8 cellular contexts compared by ENCODE assay signal in genomic region chr16:1019234-1019933, GRCh38. TPM values are rescaled to one million over a fixed set of nuclear protein-coding genes. Genes with fewer than 3 reads are reported as not detected.
DNase-seq lines count a peak whose midpoint lies in the region; ATAC-seq and TF ChIP-seq lines count a peak whose summit lies in the region.

No MANE protein-coding gene starts in this region.

- H3K27ac Mint-ChIP-seq in activated T-helper 17 cell treated with anti-CD3 and anti-CD28 coated beads, Interleukin-2, amount 50 U/mL, for 72 hours: no peak overlapping the region

- intact Hi-C loops in prostate gland (cut with DNase I): no loop called here

- H3K36me3 Mint-ChIP-seq in activated T-helper 17 cell treated with anti-CD3 and anti-CD28 coated beads, Interleukin-2, amount 50 U/mL, for 72 hours (ENCODE audit: low read depth): no peaks in the 10 kb centered on the region

- TF ChIP-seq CTCF in prostate gland (IDR thresholded peaks at IDR 0.05): no peak

- H3K27me3 Mint-ChIP-seq in activated T-helper 17 cell treated with anti-CD3 and anti-CD28 coated beads, Interleukin-2, amount 50 U/mL, for 72 hours: no peaks in the 10 kb centered on the region

- H3K4me1 ChIP-seq in prostate gland (replicated peaks): peaks cover 5% of the 10 kb centered on the region

- DNase-seq in AG08395 (ENCODE audit: low spot score) (peak; percentile 89), NCI-H2227 treated with DMSO at 0.1 percent for 48 hours (lab: John Stamatoyannopoulos, UW) (peak; percentile 6), epidermal melanocyte (ENCODE audit: insufficient read length, low spot score) (peak; percentile 90), myocyte (ENCODE audit: low read depth) (peak; percentile 91), prostate gland (ENCODE audit: low spot score) (no peak), 8988T (no peak), OCI-M1 (lab: John Stamatoyannopoulos, UW) (no peak)

- H3K9me3 ChIP-seq in prostate gland: no peaks in the 10 kb centered on the region

- H3K4me3 Mint-ChIP-seq in activated T-helper 17 cell treated with anti-CD3 and anti-CD28 coated beads, Interleukin-2, amount 50 U/mL, for 72 hours: no peak overlapping the region

- no peaks in the 10 kb centered on the region for H3K36me3 ChIP-seq in prostate gland

- TF ChIP-seq POLR2A in prostate gland (IDR thresholded peaks at IDR 0.05): no peak

- peaks cover 22% of the 10 kb centered on the region for H3K27me3 ChIP-seq in prostate gland (replicated peaks; ENCODE audit: insufficient read depth)

- H3K4me1 Mint-ChIP-seq in activated T-helper 17 cell treated with anti-CD3 and anti-CD28 coated beads, Interleukin-2, amount 50 U/mL, for 72 hours: no peaks in the 10 kb centered on the region

- H3K27ac ChIP-seq in prostate gland: no peak overlapping the region

- no peaks in the 10 kb centered on the region for H3K9me3 Mint-ChIP-seq in activated T-helper 17 cell treated with anti-CD3 and anti-CD28 coated beads, Interleukin-2, amount 50 U/mL, for 72 hours

- peak overlapping the region in 1 of 2 donors; percentile 10 for H3K4me3 ChIP-seq in prostate gland

- WGBS in prostate gland: 43% methylated on average over 51 of the region's 58 CpGs

- ATAC-seq in activated T-helper 17 cell treated with anti-CD3 and anti-CD28 coated beads, Interleukin-2, amount 50 U/mL, for 72 hours (replicated peaks): no peak

RNA-seq across cellular contexts. Expression of gene SOX8, which starts 37.8 kb away (rescaled TPM):
- 53.9 and 116 TPM in 2 replicates for total RNA-seq in myocyte
- 18.8 TPM for polyA plus RNA-seq in myocyte (2012)
- total RNA-seq in prostate gland: 10 to 100 TPM in 1 of 2 donors, under 1 TPM in 1; 0.59 to 11.9 TPM
- 1 to 10 TPM in 1 of 2 donors, under 1 TPM in 1; 0.35 to 3.8 TPM for total RNA-seq in activated T-helper 17 cell treated with anti-CD3 and anti-CD28 coated beads, Interleukin-2, amount 50 U/mL, for 72 hours

RNA-seq across cellular contexts. Expression of gene LMF1, which starts 48.6 kb away (rescaled TPM):
- 67.9 and 74.3 TPM in 2 replicates for total RNA-seq in myocyte
- 39.2 TPM for polyA plus RNA-seq in myocyte (2012)
- total RNA-seq in prostate gland: 10 to 100 TPM; 86.1 to 87.5 TPM
- 10 to 100 TPM; 12.3 to 17.8 TPM for total RNA-seq in activated T-helper 17 cell treated with anti-CD3 and anti-CD28 coated beads, Interleukin-2, amount 50 U/mL, for 72 hours

RNA-seq across cellular contexts. Expression of gene SSTR5, which starts 53.2 kb away (rescaled TPM):
- total RNA-seq in myocyte: 0.29 and 1.6 TPM in 2 replicates
- polyA plus RNA-seq in myocyte (2012): 0.74 TPM
- total RNA-seq in prostate gland: 1 to 10 TPM; 1.1 to 1.8 TPM
- total RNA-seq in activated T-helper 17 cell treated with anti-CD3 and anti-CD28 coated beads, Interleukin-2, amount 50 U/mL, for 72 hours: not detected

Comparison
In these comparisons a context has a peak if more than half of its experiments do, and no peak if none do; other contexts are left out.
1. DNase-seq: peak in AG08395 (single experiment), NCI-H2227 treated with DMSO at 0.1 percent for 48 hours (single experiment), epidermal melanocyte (single experiment) and myocyte (single experiment); none in prostate gland (single experiment), 8988T (single experiment) and OCI-M1 (single experiment).